10 cellular contexts compared by ENCODE assay signal in the genomic region with DNA sequence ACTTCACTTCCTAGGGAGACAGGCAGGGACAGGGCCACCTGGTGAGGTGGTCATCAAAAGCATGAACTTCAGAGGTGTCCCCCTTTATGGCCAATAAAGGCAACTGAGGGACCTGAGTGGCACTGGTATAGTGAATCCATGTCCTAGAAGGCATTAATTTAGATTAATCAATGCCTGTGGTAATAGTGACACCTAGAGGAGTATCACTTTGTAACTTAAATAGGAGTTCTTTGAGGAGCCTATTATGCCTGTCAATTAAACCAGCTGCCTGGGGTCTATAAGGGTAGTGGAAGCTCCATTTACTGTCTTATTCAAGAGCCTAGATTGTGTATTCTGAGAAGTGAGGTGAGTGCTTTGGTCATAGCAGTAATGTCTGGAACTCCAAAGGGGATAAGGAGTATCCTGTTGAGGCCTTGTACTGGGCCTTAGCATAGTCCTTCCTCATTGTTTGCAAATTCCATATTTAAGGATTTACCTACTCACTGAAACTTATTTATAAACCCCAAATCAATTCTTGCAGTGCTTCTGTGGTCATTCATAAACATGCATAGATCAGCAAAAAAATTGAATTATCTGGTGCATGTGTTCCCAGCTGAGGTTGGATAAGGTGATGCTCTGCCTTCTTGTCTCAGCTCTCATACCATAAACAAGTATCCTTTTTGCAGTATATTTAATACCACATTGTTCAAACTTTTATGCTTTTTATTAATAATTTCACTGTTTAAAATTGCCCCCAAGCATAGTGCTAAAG.
A peak's percentile ranks its signal among the peaks of the same experiment; 100 is the strongest.
DNase-seq lines count a peak whose midpoint lies in the region; ATAC-seq and TF ChIP-seq lines count a peak whose summit lies in the region.
"Had no signal": no experiment of that assay in that cellular context is flagged by ENCODE, and none has a peak within 500 bp of the region (broad histone marks: within the 10 kb centered on the region; RNA-seq: fewer than 3 reads in every experiment).

No MANE protein-coding gene starts in this region.

- no peak overlapping the region for H3K4me2 ChIP-seq in smooth muscle cell

- DNase-seq in SIG-M5 treated with dmso at 0.1 percent for 504 hours (lab: John Stamatoyannopoulos, UW; ENCODE audit: unreplicated experiment) (peak; percentile 23), SIG-M5 (lab: John Stamatoyannopoulos, UW) (no peak), RWPE1 (ENCODE audit: low spot score) (peak; percentile 13), iris pigment epithelial cell (ENCODE audit: low read depth) (peak; percentile 11), smooth muscle cell (lab: John Stamatoyannopoulos, UW; ENCODE audit: unreplicated experiment) (no peak)
- no peak for DNase-seq in activated naive CD4-positive, alpha-beta T cell (lab: John Stamatoyannopoulos, UW)
- DNase-seq: activated CD8-positive, alpha-beta memory T cell treated with anti-CD3 and anti-CD28 coated beads, Interleukin-2, amount 10 ng/mL, durations not matched to agents 7 days and 5 days; NCI-H1417 treated with DMSO at 0.1 percent for 48 hours had no signal

- no peaks in the 10 kb centered on the region for H3K79me2 ChIP-seq in smooth muscle cell (ENCODE audit: low read depth)

- ATAC-seq in HG03159 (IDR thresholded peaks at IDR 0.05; ENCODE audit: unreplicated experiment) (no peak), HG03521 (IDR thresholded peaks at IDR 0.05; ENCODE audit: unreplicated experiment) (no peak)
- ATAC-seq: activated CD8-positive, alpha-beta memory T cell treated with anti-CD3 and anti-CD28 coated beads, Interleukin-2, amount 10 ng/mL, durations not matched to agents 7 days and 5 days had no signal

- no peak overlapping the region for H2AFZ ChIP-seq in smooth muscle cell (ENCODE audit: low read depth)

- H4K20me1 ChIP-seq in smooth muscle cell (ENCODE audit: low read depth): no peaks in the 10 kb centered on the region

- POLR2A ChIA-PET in RWPE1 (lab: Yijun Ruan, JAX; ENCODE audit: low non-redundant PET): no interaction called here

- no peaks in the 10 kb centered on the region for H3K36me3 ChIP-seq in smooth muscle cell (ENCODE audit: low read depth)

- H3K9me3 ChIP-seq in smooth muscle cell (replicated peaks; ENCODE audit: low read depth): no peaks in the 10 kb centered on the region

- H3K27me3 ChIP-seq in smooth muscle cell (ENCODE audit: low read depth): no peaks in the 10 kb centered on the region

- TF ChIP-seq CTCF in RWPE1 (conservative IDR thresholded peaks at IDR 0.05; ENCODE audit: low read depth): no peak
- TF ChIP-seq CTCF in smooth muscle cell (IDR thresholded peaks at IDR 0.05; ENCODE audit: borderline replicate concordance, insufficient read depth, poor library complexity, severe bottlenecking): peak; percentile 34

- H3K4me1 ChIP-seq in smooth muscle cell (ENCODE audit: low read depth): no peaks in the 10 kb centered on the region

- H3K27ac ChIP-seq in RWPE1 (no peak overlapping the region), smooth muscle cell (ENCODE audit: low read depth) (no peak overlapping the region)

- H3K9ac ChIP-seq in smooth muscle cell (ENCODE audit: low read depth): no peak overlapping the region

- CTCF ChIA-PET in RWPE1 (lab: Yijun Ruan, JAX): interaction anchor here (1.0 kb wide), 1 partner anchor 419 kb away, joined by 4 read pairs; no protein-coding TSS in a partner anchor

- no peak overlapping the region for H3K4me3 ChIP-seq in smooth muscle cell

- H3F3A ChIP-seq in smooth muscle cell (ENCODE audit: low read depth): no peaks in the 10 kb centered on the region

Comparison
In these comparisons a context has a peak if more than half of its experiments do, and no peak if none do; other contexts are left out.
1. DNase-seq: peak in SIG-M5 treated with dmso at 0.1 percent for 504 hours (single experiment), RWPE1 (single experiment) and iris pigment epithelial cell (single experiment); none in SIG-M5 (single experiment), smooth muscle cell (single experiment) and activated naive CD4-positive, alpha-beta T cell (0 of 4).